Comparison of ENCODE assay signal across 1 cellular context in genomic region chr9:131594906-131595675, GRCh38.
TF ChIP-seq lines count a peak whose summit lies in the region.

No MANE protein-coding gene starts in this region.

TF ChIP-seq in IMR-90, 13 proteins besides CTCF, POLR2A, EP300 and RAD21:
- TF ChIP-seq MAZ (IDR thresholded peaks at IDR 0.05; ENCODE audit: borderline replicate concordance, low read depth, low read length): no peak
- no peak for TF ChIP-seq NFE2L2 (IDR thresholded peaks at IDR 0.05; ENCODE audit: low read depth, low read length)
- TF ChIP-seq CHD1 (IDR thresholded peaks at IDR 0.05; ENCODE audit: low read depth, low read length): no peak
- no peak for TF ChIP-seq RFX5 (IDR thresholded peaks at IDR 0.05; ENCODE audit: low read depth, low read length)
- no peak for TF ChIP-seq ELK1 (IDR thresholded peaks at IDR 0.05; ENCODE audit: borderline replicate concordance, low read depth, low read length)
- TF ChIP-seq BHLHE40 (IDR thresholded peaks at IDR 0.05; ENCODE audit: low read depth, low read length): no peak
- TF ChIP-seq USF2 (IDR thresholded peaks at IDR 0.05; ENCODE audit: low read depth, low read length): no peak
- no peak for TF ChIP-seq MAFK (IDR thresholded peaks at IDR 0.05; ENCODE audit: low read depth, low read length)
- TF ChIP-seq MXI1 (IDR thresholded peaks at IDR 0.05; ENCODE audit: borderline replicate concordance, low read depth, low read length): no peak
- TF ChIP-seq RCOR1 (IDR thresholded peaks at IDR 0.05; ENCODE audit: insufficient replicate concordance, low read length): no peak
- TF ChIP-seq CEBPB (IDR thresholded peaks at IDR 0.05; ENCODE audit: low read depth, low read length): no peak
- no peak for TF ChIP-seq FOS (IDR thresholded peaks at IDR 0.05; ENCODE audit: low read depth, low read length)
- TF ChIP-seq SMC3 (IDR thresholded peaks at IDR 0.05; ENCODE audit: low read depth, low read length): no peak
